1 cellular context compared by ENCODE assay signal in genomic region chr6:169702640-169703246, GRCh38.
TF ChIP-seq lines count a peak whose summit lies in the region.

No MANE protein-coding gene starts in this region.

TF ChIP-seq in GM12878, 131 proteins besides CTCF, POLR2A, EP300 and RAD21:
- TF ChIP-seq ZBED1 (IDR thresholded peaks at IDR 0.05; ENCODE audit: borderline replicate concordance): no peak
- TF ChIP-seq MYC (IDR thresholded peaks at IDR 0.05; ENCODE audit: insufficient read depth, insufficient read length, insufficient replicate concordance, low read length, severe bottlenecking): peak; percentile 56
- no peak for TF ChIP-seq ELK1 (IDR thresholded peaks at IDR 0.05; ENCODE audit: low read depth, low read length)
- TF ChIP-seq LARP7 (IDR thresholded peaks at IDR 0.05): 0 out of 2 replicates have a peak, but pooled peaks have one; percentile 6
- TF ChIP-seq CREM (IDR thresholded peaks at IDR 0.05; ENCODE audit: low read depth): peak; percentile 6; the same call in 1 of the 2 replicates
- no peak for TF ChIP-seq ZNF24 (IDR thresholded peaks at IDR 0.05)
- TF ChIP-seq SMAD5 (IDR thresholded peaks at IDR 0.05; ENCODE audit: low read depth): 0 out of 2 replicates have a peak, but pooled peaks have one; percentile 50
TF ChIP-seq in GM12878: peak in this region for 4.
